In genomic region chr7:2554654-2555053, GRCh38 we compare ENCODE assay signal across 8 cellular contexts.
DNase-seq lines count a peak whose midpoint lies in the region; ATAC-seq, FAIRE-seq and TF ChIP-seq lines count a peak whose summit lies in the region.

No MANE protein-coding gene starts in this region.

- ATAC-seq in GM19467 (IDR thresholded peaks at IDR 0.05; ENCODE audit: unreplicated experiment) = no peak

- DNase-seq in GM13976 (ENCODE audit: low spot score) (peak; percentile 46), fibroblast of pulmonary artery (ENCODE audit: low read depth) (no peak), retinal pigment epithelial cell (ENCODE audit: low read depth) (no peak), D721Med (ENCODE audit: insufficient read length, low spot score) (no peak)
- DNase-seq in stimulated activated naive CD4-positive, alpha-beta T cell treated with Interleukin-2 at 50 U/mL for 16 hours (lab: John Stamatoyannopoulos, UW) = no peak
- no peak for DNase-seq in activated CD4-positive, alpha-beta T cell treated with anti-CD3 and anti-CD28 coated beads, Interleukin-2, amount 50 U/mL, for 48 hours

- TF ChIP-seq POLR2A in Raji (IDR thresholded peaks at IDR 0.05; ENCODE audit: insufficient read depth, low read depth, low read length) = peak; percentile 9; the same call in 1 of the 2 replicates

- in situ Hi-C loops in GM13976 (cut with MboI; ENCODE audit: low sequenced_read_pairs, unreplicated experiment) = no loop called here

- TF ChIP-seq CTCF in GM13976 (IDR thresholded peaks at IDR 0.05; ENCODE audit: borderline replicate concordance, control extremely low read depth, extremely low read depth, insufficient read depth, missing control alignments) = no peak
- no peak for TF ChIP-seq CTCF in fibroblast of pulmonary artery (IDR thresholded peaks at IDR 0.05; ENCODE audit: low read length, missing control alignments)
- TF ChIP-seq CTCF in retinal pigment epithelial cell (conservative IDR thresholded peaks at IDR 0.05; ENCODE audit: low read depth, low read length) = peak; percentile 9
- no peak for TF ChIP-seq CTCF in D721Med (IDR thresholded peaks at IDR 0.05; ENCODE audit: insufficient read depth, missing control alignments)

- peak overlapping the region; percentile 76 for H3K4me3 ChIP-seq in fibroblast of pulmonary artery (replicated peaks; ENCODE audit: low read depth, low read length)
- peak overlapping the region; percentile 77 for H3K4me3 ChIP-seq in retinal pigment epithelial cell (ENCODE audit: low read length)

- FAIRE-seq in D721Med (lab: Jason Lieb, UNC) = no peak
